ENCODE assay signal across 23 cellular contexts in the genomic region with DNA sequence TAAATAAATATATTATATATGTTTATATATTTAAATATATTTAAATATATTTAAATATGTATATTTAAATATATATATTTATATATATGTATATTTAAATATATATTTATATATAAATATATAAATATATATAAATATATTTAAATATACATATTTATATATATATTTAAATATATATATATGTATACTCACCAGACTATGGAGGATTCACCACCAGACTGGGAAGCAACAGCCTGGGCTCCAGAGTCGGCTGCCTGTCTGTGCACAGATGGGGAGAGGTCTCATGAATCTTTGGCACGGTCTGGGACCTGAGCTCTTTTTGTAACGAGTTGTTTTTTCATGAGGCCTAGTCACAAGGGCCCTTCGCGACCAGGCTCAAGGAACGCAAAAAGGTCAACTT.
"Had no signal": no experiment of that assay in that cellular context is flagged by ENCODE, and none has a peak within 500 bp of the region (broad histone marks: within the 10 kb centered on the region; RNA-seq: fewer than 3 reads in every experiment).

No MANE protein-coding gene starts in this region.

- H3K27ac ChIP-seq: KMS-11 had no signal

- FAIRE-seq: K562 had no signal

- DNase-seq: Kasumi-1, MM.1S, NCI-H1092, NCI-H1105 treated with DMSO at 0.1 percent for 48 hours, NCI-H1417 treated with DMSO at 0.1 percent for 48 hours, NCI-H146, NCI-H1694 treated with DMSO at 0.1 percent for 48 hours, NCI-H1930, NCI-H2081, NCI-H2107, NCI-H226, NCI-H446, NCI-H510A, NCI-H524 treated with DMSO at 0.1 percent for 48 hours, NCI-H69, NCI-H774, Right ventricle myocardium superior, RPMI8226, SK-N-SH, SW 1271 had no signal

- H3K36me3 Mint-ChIP-seq: IgD-negative memory B cell had no signal

- H3K9ac ChIP-seq: KMS-11, SK-N-SH had no signal

- H3K9me3 Mint-ChIP-seq: IgD-negative memory B cell had no signal

- H3K4me3 Mint-ChIP-seq: IgD-negative memory B cell had no signal

- H3K27ac Mint-ChIP-seq: IgD-negative memory B cell had no signal

- ATAC-seq: K562 had no signal

- H3K4me3 ChIP-seq: K562 had no signal

- H3K4me2 ChIP-seq: KMS-11, SK-N-SH had no signal

- H3K27me3 Mint-ChIP-seq: IgD-negative memory B cell had no signal

- H3K9me3 ChIP-seq: SK-N-SH had no signal
